Comparison of ENCODE assay signal across 9 cellular contexts in the genomic region with DNA sequence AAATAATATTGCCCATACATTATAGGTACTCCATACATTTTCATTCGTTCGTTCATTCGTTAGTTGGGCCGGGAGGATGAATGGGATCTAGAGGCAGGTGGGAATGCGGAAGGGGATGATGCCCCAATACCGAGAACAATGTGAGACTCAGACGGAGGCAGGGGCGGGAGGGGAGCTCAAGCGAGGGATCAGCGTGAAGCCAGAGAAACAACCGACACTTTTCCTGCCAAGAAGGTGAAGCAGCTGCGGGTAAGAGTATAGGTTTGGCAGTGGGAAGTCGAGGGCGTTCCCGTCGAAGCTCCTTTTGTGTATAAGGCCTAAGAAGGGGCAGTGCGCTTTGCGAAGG. TPM values are rescaled to one million over a fixed set of nuclear protein-coding genes. Genes with fewer than 3 reads are reported as not detected.
DNase-seq lines count a peak whose midpoint lies in the region; ATAC-seq and TF ChIP-seq lines count a peak whose summit lies in the region.
"Had no signal": no experiment of that assay in that cellular context is flagged by ENCODE, and none has a peak within 500 bp of the region (broad histone marks: within the 10 kb centered on the region; RNA-seq: fewer than 3 reads in every experiment).

No MANE protein-coding gene starts in this region.

- peaks cover 0 to 20% of the 10 kb centered on the region in 2 donors for H3K27me3 ChIP-seq in left lung
- no peaks in the 10 kb centered on the region for H3K27me3 ChIP-seq in thyroid gland

- H3K9me3 Mint-ChIP-seq in activated T-cell treated with anti-CD3 and anti-CD28 coated beads, Interleukin-2, amount 50 U/mL, for 4 hours, result no peaks in the 10 kb centered on the region

- peak overlapping the region; percentile 88 for H3K4me3 Mint-ChIP-seq in activated T-cell treated with anti-CD3 and anti-CD28 coated beads, Interleukin-2, amount 50 U/mL, for 4 hours

- ATAC-seq in activated T-cell treated with anti-CD3 and anti-CD28 coated beads, Interleukin-2, amount 50 U/mL, for 4 hours, result no peak
- no peak for ATAC-seq in left lung

- H3K27me3 Mint-ChIP-seq in activated T-cell treated with anti-CD3 and anti-CD28 coated beads, Interleukin-2, amount 50 U/mL, for 4 hours (ENCODE audit: low read depth), result peaks cover 24% of the 10 kb centered on the region

- intact Hi-C loops in left lung (cut with DNase I) (loop anchor here in 1 of 2 donors (5.0 kb wide), 1 partner anchor 35 kb away; no protein-coding TSS in a partner anchor), thyroid gland (cut with DNase I) (loop anchor here (2.0 kb wide), 1 partner anchor 28 kb away; no protein-coding TSS in a partner anchor)

- H3K9me3 ChIP-seq in left lung, result no peaks in the 10 kb centered on the region
- H3K9me3 ChIP-seq in thyroid gland, result no peaks in the 10 kb centered on the region

- TF ChIP-seq CTCF in left lung (IDR thresholded peaks at IDR 0.05), result no peak
- TF ChIP-seq CTCF in thyroid gland (IDR thresholded peaks at IDR 0.05), result no peak

- H3K27ac ChIP-seq in angular gyrus (ENCODE audit: low read depth, low read length) (peak overlapping the region; percentile 76), left lung (peak overlapping the region; percentile 81 to 93), thyroid gland (peak overlapping the region; percentile 55 to 97 (median 57))

- TF ChIP-seq POLR2A in thyroid gland (IDR thresholded peaks at IDR 0.05), result no peak

- no peaks in the 10 kb centered on the region for H3K36me3 Mint-ChIP-seq in activated T-cell treated with anti-CD3 and anti-CD28 coated beads, Interleukin-2, amount 50 U/mL, for 4 hours (ENCODE audit: insufficient read depth)

- H3K4me3 ChIP-seq in left lung (peak overlapping the region; percentile 58 to 69), thyroid gland (replicated peaks in 1 of 3) (peak overlapping the region in 1 of 3 donors; percentile 61)

- peaks cover 16 to 53% of the 10 kb centered on the region in 2 donors for H3K4me1 ChIP-seq in left lung
- peaks cover 29 to 30% of the 10 kb centered on the region in 2 donors for H3K4me1 ChIP-seq in thyroid gland

- peaks cover 9% of the 10 kb centered on the region for H3K4me1 Mint-ChIP-seq in activated T-cell treated with anti-CD3 and anti-CD28 coated beads, Interleukin-2, amount 50 U/mL, for 4 hours (ENCODE audit: low read depth)

- 14 to 18% methylated on average over 18 of the region's 18 CpGs for WGBS in thyroid gland, 2 donors

- DNase-seq in activated T-cell treated with anti-CD3 and anti-CD28 coated beads, Interleukin-2, amount 50 U/mL, for 4 hours, result no peak
- no peak for DNase-seq in activated T-cell treated with anti-CD3 and anti-CD28 coated beads, Interleukin-2, amount 50 U/mL, for 48 hours
- peak in 1 of 2 donors; percentile 62 for DNase-seq in left lung
- DNase-seq in thyroid gland, result no peak
- no peak for DNase-seq in NCI-H82 treated with DMSO at 0.1 percent for 48 hours (lab: John Stamatoyannopoulos, UW; ENCODE audit: unreplicated experiment)
- no peak for DNase-seq in EL
- no peak for DNase-seq in stimulated activated CD4-positive, alpha-beta T cell treated with anti-CD3 and anti-CD28 coated beads, Interleukin-1b, Interleukin-23, amount 100 ng/mL, for 48 hours

- H3K36me3 ChIP-seq in left lung, result peaks cover 0 to 3% of the 10 kb centered on the region in 2 donors
- H3K36me3 ChIP-seq in thyroid gland, result no peaks in the 10 kb centered on the region

RNA-seq across cellular contexts. Expression of a gene that starts 1.1 kb away (rescaled TPM):
- under 1 TPM; 0.13 to 0.27 (median 0.13) TPM for total RNA-seq in activated T-cell treated with anti-CD3 and anti-CD28 coated beads, Interleukin-2, amount 50 U/mL, for 4 hours
- 10 to 100 TPM; 56.3 to 69.1 TPM for total RNA-seq in left lung
- 100 to 1,000 TPM in 1 of 4 donors, 10 to 100 TPM in 3; 54.0 to 125 (median 61.4) TPM for total RNA-seq in thyroid gland

RNA-seq across cellular contexts. Expression of a gene that starts 34.8 kb away (rescaled TPM):
- not detected for total RNA-seq in activated T-cell treated with anti-CD3 and anti-CD28 coated beads, Interleukin-2, amount 50 U/mL, for 4 hours
- total RNA-seq in left lung (1 to 10 TPM; 2.2 to 4.8 TPM), thyroid gland (1 to 10 TPM in 3 of 4 donors, under 1 TPM in 1; 0.93 to 4.0 (median 2.8) TPM)
- total RNA-seq: HT1080 had no signal

Comparison
In these comparisons a context has a peak if more than half of its experiments do, and no peak if none do; other contexts are left out.
1. RNA of a gene that starts 1.1 kb away (total RNA-seq): 56.3 to 69.1 TPM in left lung and 54.0 to 125 TPM in thyroid gland; 0.13 to 0.27 TPM in activated T-cell treated with anti-CD3 and anti-CD28 coated beads, Interleukin-2, amount 50 U/mL, for 4 hours; every median in the first group is over 10 times any median in the second.
2. Peak in every context shown above with its lines, with median percentiles within 50 percentile points of each other: H3K27ac ChIP-seq.